11 cellular contexts compared by ENCODE assay signal in the genomic region with DNA sequence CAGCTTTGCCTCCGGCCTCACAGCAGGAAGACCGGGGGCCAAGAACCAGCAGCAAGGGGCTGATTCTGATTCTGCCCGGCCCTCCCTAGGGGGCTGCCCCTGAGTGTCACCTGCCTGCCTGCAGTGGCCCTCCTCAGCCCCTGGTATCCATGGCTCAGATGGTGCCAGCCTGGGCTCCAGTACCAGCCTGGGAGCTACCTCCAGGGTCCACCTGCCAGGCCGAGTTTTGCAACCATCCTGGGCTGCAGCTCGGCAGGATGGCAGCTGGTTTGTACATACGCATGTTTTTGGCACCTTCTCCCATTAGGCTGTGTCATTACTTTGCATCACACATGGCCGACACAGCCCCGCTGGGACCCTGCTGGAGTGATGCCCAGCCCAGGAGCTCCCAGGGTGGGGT.
"Had no signal": no experiment of that assay in that cellular context is flagged by ENCODE, and none has a peak within 500 bp of the region (broad histone marks: within the 10 kb centered on the region; RNA-seq: fewer than 3 reads in every experiment).

No MANE protein-coding gene starts in this region.

- H3K36me3 ChIP-seq: ascending aorta, tibial artery, WERI-Rb-1 had no signal

- H3K4me1 ChIP-seq: ascending aorta, tibial artery had no signal

- H3K27ac ChIP-seq: ascending aorta, tibial artery, WERI-Rb-1 had no signal

- ATAC-seq: activated T-cell treated with anti-CD3 and anti-CD28 coated beads, Interleukin-2, amount 50 U/mL, for 72 hours; stimulated activated naive CD8-positive, alpha-beta T cell treated with anti-CD3 and anti-CD28 coated beads, Interleukin-15, Interleukin-2, amounts not matched to agents 100 U/mL and 50 U/mL, for 24 hours had no signal

- H3K9me3 ChIP-seq: ascending aorta, tibial artery had no signal

- DNase-seq: activated CD4-positive, alpha-beta T cell treated with anti-CD3 and anti-CD28 coated beads, Interleukin-2, amount 50 U/mL, for 4 hours; activated gamma-delta T cell; activated T-cell treated with anti-CD3 and anti-CD28 coated beads, Interleukin-2, amount 50 U/mL, for 72 hours; effector CD4-positive, alpha-beta T cell; nucleus accumbens; stimulated activated CD4-positive, alpha-beta T cell treated with anti-CD3 and anti-CD28 coated beads, Interleukin-2, amount 100 ng/mL, for 24 hours; stimulated activated naive CD8-positive, alpha-beta T cell treated with anti-CD3 and anti-CD28 coated beads, Interleukin-15, Interleukin-2, amounts not matched to agents 100 U/mL and 50 U/mL, for 24 hours; substantia nigra; tibial artery had no signal

- H3K27me3 ChIP-seq: ascending aorta had no signal

- H3K4me3 ChIP-seq: ascending aorta, tibial artery had no signal
